In the genomic region with DNA sequence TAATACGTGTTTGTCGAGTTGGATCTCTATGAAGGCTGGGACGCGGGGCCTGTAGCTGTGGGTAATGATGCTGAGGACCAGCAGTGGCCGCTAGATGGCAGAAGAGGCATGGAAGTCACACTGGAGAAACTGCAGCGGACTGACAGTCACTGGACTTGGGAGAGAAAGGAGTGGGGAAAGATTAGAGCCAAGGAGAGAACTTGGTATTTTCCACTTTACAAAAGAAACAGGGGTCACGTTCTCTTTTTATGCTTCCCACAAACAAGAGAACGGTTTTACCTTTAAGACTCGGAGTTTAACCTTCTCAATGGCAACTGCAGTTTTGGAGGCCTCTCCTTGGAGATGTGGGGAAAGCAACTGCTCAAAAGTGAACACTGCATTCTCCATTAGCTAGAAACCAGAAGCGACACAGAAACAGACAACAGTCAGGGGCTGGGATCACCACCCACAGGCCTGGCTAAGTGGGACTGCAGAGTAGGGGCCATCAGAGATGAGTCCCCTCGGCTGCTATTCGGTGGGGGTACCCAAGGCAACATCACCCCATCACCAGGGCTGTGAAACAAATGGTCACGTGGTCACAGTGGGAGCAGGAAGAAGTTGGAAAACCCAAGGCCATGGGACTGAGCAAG, we compare ENCODE assay signal across 7 cellular contexts. TPM values are rescaled to one million over a fixed set of nuclear protein-coding genes. Genes with fewer than 3 reads are reported as not detected.
A peak's percentile ranks its signal among the peaks of the same experiment; 100 is the strongest.
DNase-seq lines count a peak whose midpoint lies in the region; ATAC-seq and TF ChIP-seq lines count a peak whose summit lies in the region.

No MANE protein-coding gene starts in this region.

- no peaks in the 10 kb centered on the region for H3K9me3 ChIP-seq in sigmoid colon

- intact Hi-C loops in sigmoid colon (cut with DNase I) = loop anchor here (1.0 to 5.0 kb wide), 4 partner anchors 169 to 352 kb away; partner anchors contain the start of genes NIBAN1, RNF2, SWT1 and TRMT1L

- TF ChIP-seq CTCF in astrocyte of the cerebellum (IDR thresholded peaks at IDR 0.05; ENCODE audit: low read depth, low read length, missing control alignments) (peak; percentile 84), sigmoid colon (IDR thresholded peaks at IDR 0.05) (peak; percentile 84 to 98 (median 96))

- in situ Hi-C loops in astrocyte of the cerebellum (cut with HindIII; ENCODE audit: low sequenced_read_pairs) = loop anchor here (25.0 kb wide), 1 partner anchor 182 kb away; no protein-coding TSS in a partner anchor

- no peak for TF ChIP-seq POLR2A in sigmoid colon (IDR thresholded peaks at IDR 0.05)

- H3K4me3 ChIP-seq in astrocyte of the cerebellum (ENCODE audit: low read depth, low read length) (no peak overlapping the region), sigmoid colon (no peak overlapping the region)

- peak overlapping the region; percentile 44 to 69 (median 63) for H3K27ac ChIP-seq in sigmoid colon

- no peaks in the 10 kb centered on the region for H3K27me3 ChIP-seq in sigmoid colon

- no peak for TF ChIP-seq EP300 in sigmoid colon (IDR thresholded peaks at IDR 0.05)

- peaks cover 0 to 49% (median 27%) of the 10 kb centered on the region in 4 donors for H3K4me1 ChIP-seq in sigmoid colon

- H3K36me3 ChIP-seq in sigmoid colon = peaks cover 6 to 70% (median 29%) of the 10 kb centered on the region in 4 donors

- ATAC-seq in GM18502 (IDR thresholded peaks at IDR 0.05; ENCODE audit: poor library complexity, unreplicated experiment) (peak; percentile 89), HG02938 (IDR thresholded peaks at IDR 0.05; ENCODE audit: unreplicated experiment) (peak; percentile 69)

- DNase-seq in NCI-H187 treated with DMSO at 0.1 percent for 48 hours (lab: John Stamatoyannopoulos, UW) (peak; percentile 88), T1000 (lab: John Stamatoyannopoulos, UW) (peak; percentile 60), astrocyte of the cerebellum (ENCODE audit: low read depth) (peak; percentile 85), hippocampal formation (lab: John Stamatoyannopoulos, UW) (peak; percentile 81 to 92), sigmoid colon (peak; percentile 95)

- 26 to 35% methylated on average over 13 of the region's 13 CpGs for WGBS in sigmoid colon, 2 donors

RNA-seq across cellular contexts. Expression of gene EDEM3, which starts 51.1 kb away (rescaled TPM):
- total RNA-seq in sigmoid colon = 10 to 100 TPM; 21.4 to 29.3 (median 25.6) TPM
- polyA plus RNA-seq in sigmoid colon = 10 to 100 TPM in 1 of 3 donors, 1 to 10 TPM in 2; 8.4 to 16.4 (median 9.5) TPM
